In genomic region chr3:100210777-100211145, GRCh38 we compare ENCODE assay signal across 8 cellular contexts. TPM values are rescaled to one million over a fixed set of nuclear protein-coding genes. Genes with fewer than 3 reads are reported as not detected.
DNase-seq lines count a peak whose midpoint lies in the region; ATAC-seq and TF ChIP-seq lines count a peak whose summit lies in the region.

No MANE protein-coding gene starts in this region.

- H3K27ac ChIP-seq in left ventricle myocardium inferior (replicated peaks) (peak overlapping the region; percentile 71), smooth muscle cell (ENCODE audit: low read depth) (peak overlapping the region; percentile 99)

- no peaks in the 10 kb centered on the region for H3K27me3 ChIP-seq in left ventricle myocardium inferior (ENCODE audit: low read depth)
- H3K27me3 ChIP-seq in smooth muscle cell (ENCODE audit: low read depth) = no peaks in the 10 kb centered on the region

- 0% methylated on average over 3 of the region's 3 CpGs for WGBS in smooth muscle cell (ENCODE audit: low lambda C conversion rate)

- CTCF ChIA-PET in T-cell (lab: Charles Lee) = no interaction called here

- peaks cover 24% of the 10 kb centered on the region for H3K4me1 ChIP-seq in left ventricle myocardium inferior
- H3K4me1 ChIP-seq in smooth muscle cell (ENCODE audit: low read depth) = peaks cover 20% of the 10 kb centered on the region

- H3K79me2 ChIP-seq in smooth muscle cell (ENCODE audit: low read depth) = no peaks in the 10 kb centered on the region

- no peaks in the 10 kb centered on the region for H4K20me1 ChIP-seq in smooth muscle cell (ENCODE audit: low read depth)

- peaks cover 1% of the 10 kb centered on the region for H3K27me3 Mint-ChIP-seq in activated naive CD4-positive, alpha-beta T cell treated with anti-CD3 and anti-CD28 coated beads, Interleukin-2, amount 50 U/mL, for 24 hours
- peaks cover 0 to under 1% of the 10 kb centered on the region in 2 donors for H3K27me3 Mint-ChIP-seq in T-cell

- H3K27ac Mint-ChIP-seq in activated naive CD4-positive, alpha-beta T cell treated with anti-CD3 and anti-CD28 coated beads, Interleukin-2, amount 50 U/mL, for 24 hours = peak overlapping the region; percentile 53
- peak overlapping the region; percentile 33 to 91 for H3K27ac Mint-ChIP-seq in T-cell

- peaks cover 4% of the 10 kb centered on the region for H3K36me3 Mint-ChIP-seq in activated naive CD4-positive, alpha-beta T cell treated with anti-CD3 and anti-CD28 coated beads, Interleukin-2, amount 50 U/mL, for 24 hours
- H3K36me3 Mint-ChIP-seq in T-cell = no peaks in the 10 kb centered on the region

- H3K4me3 Mint-ChIP-seq in activated naive CD4-positive, alpha-beta T cell treated with anti-CD3 and anti-CD28 coated beads, Interleukin-2, amount 50 U/mL, for 24 hours = no peak overlapping the region
- peak overlapping the region in 2 of 3 donors; percentile 44 to 46 for H3K4me3 Mint-ChIP-seq in T-cell

- peaks cover 23% of the 10 kb centered on the region for H3K4me1 Mint-ChIP-seq in activated naive CD4-positive, alpha-beta T cell treated with anti-CD3 and anti-CD28 coated beads, Interleukin-2, amount 50 U/mL, for 24 hours
- peaks cover 18 to 24% (median 20%) of the 10 kb centered on the region in 3 donors for H3K4me1 Mint-ChIP-seq in T-cell

- TF ChIP-seq CTCF in left ventricle myocardium inferior (IDR thresholded peaks at IDR 0.05; ENCODE audit: borderline replicate concordance) = no peak
- TF ChIP-seq CTCF in smooth muscle cell (IDR thresholded peaks at IDR 0.05; ENCODE audit: borderline replicate concordance, insufficient read depth, poor library complexity, severe bottlenecking) = no peak

- no peaks in the 10 kb centered on the region for H3F3A ChIP-seq in smooth muscle cell (ENCODE audit: low read depth)

- POLR2A ChIA-PET in T-cell (lab: Charles Lee) = no interaction called here

- ATAC-seq in T-cell (replicated peaks in 1 of 4) = peak in 1 of 4 experiments; percentile 74

- H3K4me2 ChIP-seq in smooth muscle cell = peak overlapping the region; percentile 72

- H3K36me3 ChIP-seq in left ventricle myocardium inferior (no peaks in the 10 kb centered on the region), smooth muscle cell (ENCODE audit: low read depth) (no peaks in the 10 kb centered on the region)

- DNase-seq in activated naive CD4-positive, alpha-beta T cell (lab: John Stamatoyannopoulos, UW) = no peak
- peak in 4 of 34 experiments; percentile 0 to 7 (median 5) for DNase-seq in T-cell
- no peak for DNase-seq in left ventricle myocardium inferior
- no peak for DNase-seq in smooth muscle cell (lab: John Stamatoyannopoulos, UW; ENCODE audit: unreplicated experiment)
- DNase-seq in islet precursor cell = no peak
- DNase-seq in 8988T = no peak
- DNase-seq in GM19240 (ENCODE audit: insufficient read length, low spot score) = no peak

- intact Hi-C loops in left ventricle myocardium inferior (cut with micrococcal nuclease) = no loop called here

- no peak overlapping the region for H2AFZ ChIP-seq in smooth muscle cell (ENCODE audit: low read depth)

- H3K4me3 ChIP-seq in left ventricle myocardium inferior (no peak overlapping the region), smooth muscle cell (no peak overlapping the region)

- peak overlapping the region; percentile 93 for H3K9ac ChIP-seq in smooth muscle cell (ENCODE audit: low read depth)

- H3K9me3 Mint-ChIP-seq in activated naive CD4-positive, alpha-beta T cell treated with anti-CD3 and anti-CD28 coated beads, Interleukin-2, amount 50 U/mL, for 24 hours = no peaks in the 10 kb centered on the region
- H3K9me3 Mint-ChIP-seq in T-cell = no peaks in the 10 kb centered on the region

- H3K9me3 ChIP-seq in left ventricle myocardium inferior (replicated peaks) = no peaks in the 10 kb centered on the region
- H3K9me3 ChIP-seq in smooth muscle cell (replicated peaks; ENCODE audit: low read depth) = no peaks in the 10 kb centered on the region

RNA-seq across cellular contexts. Expression of gene TBC1D23, which starts 50.0 kb away (rescaled TPM):
- 10 to 100 TPM; 26.4 to 33.4 (median 31.9) TPM for total RNA-seq in T-cell
- 35.9 TPM for total RNA-seq in left ventricle myocardium inferior
- total RNA-seq in smooth muscle cell = 77.7 and 120 TPM in 2 replicates
- 30.0 and 36.0 TPM in 2 replicates for polyA plus RNA-seq in smooth muscle cell
